Comparison of ENCODE assay signal across 1 cellular context in the genomic region with DNA sequence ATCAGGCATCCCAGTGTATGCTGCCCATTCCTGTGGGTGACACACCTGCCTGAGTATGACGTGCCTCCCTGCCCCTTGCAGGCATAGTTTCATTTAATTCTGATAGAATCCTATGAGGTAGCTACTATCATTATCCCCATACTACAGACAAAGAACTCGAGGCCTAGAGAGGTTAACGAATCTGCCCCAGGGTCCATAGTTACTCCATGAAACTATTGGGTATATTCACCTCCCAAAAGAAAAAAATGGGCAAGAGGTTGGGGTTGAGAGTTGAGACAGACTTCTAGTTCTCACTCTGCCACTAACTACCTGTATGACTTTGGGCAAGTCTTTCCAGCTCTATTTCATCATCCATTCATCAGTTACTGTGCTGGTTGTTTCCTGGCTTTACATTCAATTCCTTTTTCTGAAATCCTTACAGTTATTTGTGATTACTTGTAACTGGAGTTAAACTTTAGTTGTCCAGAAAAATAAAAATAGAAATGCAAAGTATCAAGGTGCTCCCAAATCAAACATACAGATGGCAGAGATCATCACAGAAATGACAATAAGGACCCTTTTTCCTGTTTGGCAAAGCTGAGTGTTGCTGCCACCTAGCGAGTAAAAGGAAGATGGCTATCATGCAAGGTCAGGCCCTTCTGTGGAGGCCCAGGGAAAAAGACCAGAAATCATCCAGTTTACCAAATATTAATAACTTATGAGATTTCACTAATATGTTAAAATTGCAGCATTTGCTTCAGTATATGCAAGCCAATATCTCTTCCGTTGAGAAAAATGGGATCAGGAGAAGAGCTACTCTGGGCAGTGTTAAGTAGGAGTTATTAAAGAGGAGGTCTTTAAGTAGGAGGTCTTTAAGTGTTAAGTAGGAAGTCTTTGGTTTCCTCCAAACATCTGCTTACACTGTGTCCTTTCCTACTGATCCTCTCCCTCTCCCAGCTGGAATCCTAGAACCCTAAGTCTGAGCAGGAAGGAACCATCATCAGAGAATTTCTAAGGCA.
TF ChIP-seq lines count a peak whose summit lies in the region.

No MANE protein-coding gene starts in this region.

TF ChIP-seq in GM23338, 12 proteins besides CTCF, POLR2A, EP300 and RAD21:
- TF ChIP-seq ETS1 (IDR thresholded peaks at IDR 0.05) (no peak), ZNF331 (CRISPR knock-in tag; IDR thresholded peaks at IDR 0.05; ENCODE audit: low read depth) (no peak), POLR2AphosphoS5 (IDR thresholded peaks at IDR 0.05; ENCODE audit: low read depth) (no peak), STAT1 (IDR thresholded peaks at IDR 0.05; ENCODE audit: unreplicated experiment) (no peak), CREB1 (CRISPR knock-in tag; IDR thresholded peaks at IDR 0.05; ENCODE audit: low read depth) (no peak)
- TF ChIP-seq, protein P1, sequence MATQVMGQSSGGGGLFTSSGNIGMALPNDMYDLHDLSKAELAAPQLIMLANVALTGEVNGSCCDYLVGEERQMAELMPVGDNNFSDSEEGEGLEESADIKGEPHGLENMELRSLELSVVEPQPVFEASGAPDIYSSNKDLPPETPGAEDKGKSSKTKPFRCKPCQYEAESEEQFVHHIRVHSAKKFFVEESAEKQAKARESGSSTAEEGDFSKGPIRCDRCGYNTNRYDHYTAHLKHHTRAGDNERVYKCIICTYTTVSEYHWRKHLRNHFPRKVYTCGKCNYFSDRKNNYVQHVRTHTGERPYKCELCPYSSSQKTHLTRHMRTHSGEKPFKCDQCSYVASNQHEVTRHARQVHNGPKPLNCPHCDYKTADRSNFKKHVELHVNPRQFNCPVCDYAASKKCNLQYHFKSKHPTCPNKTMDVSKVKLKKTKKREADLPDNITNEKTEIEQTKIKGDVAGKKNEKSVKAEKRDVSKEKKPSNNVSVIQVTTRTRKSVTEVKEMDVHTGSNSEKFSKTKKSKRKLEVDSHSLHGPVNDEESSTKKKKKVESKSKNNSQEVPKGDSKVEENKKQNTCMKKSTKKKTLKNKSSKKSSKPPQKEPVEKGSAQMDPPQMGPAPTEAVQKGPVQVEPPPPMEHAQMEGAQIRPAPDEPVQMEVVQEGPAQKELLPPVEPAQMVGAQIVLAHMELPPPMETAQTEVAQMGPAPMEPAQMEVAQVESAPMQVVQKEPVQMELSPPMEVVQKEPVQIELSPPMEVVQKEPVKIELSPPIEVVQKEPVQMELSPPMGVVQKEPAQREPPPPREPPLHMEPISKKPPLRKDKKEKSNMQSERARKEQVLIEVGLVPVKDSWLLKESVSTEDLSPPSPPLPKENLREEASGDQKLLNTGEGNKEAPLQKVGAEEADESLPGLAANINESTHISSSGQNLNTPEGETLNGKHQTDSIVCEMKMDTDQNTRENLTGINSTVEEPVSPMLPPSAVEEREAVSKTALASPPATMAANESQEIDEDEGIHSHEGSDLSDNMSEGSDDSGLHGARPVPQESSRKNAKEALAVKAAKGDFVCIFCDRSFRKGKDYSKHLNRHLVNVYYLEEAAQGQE (IDR thresholded peaks at IDR 0.05; ENCODE audit: unreplicated experiment): no peak
